ENCODE assay signal across 8 cellular contexts in the genomic region with DNA sequence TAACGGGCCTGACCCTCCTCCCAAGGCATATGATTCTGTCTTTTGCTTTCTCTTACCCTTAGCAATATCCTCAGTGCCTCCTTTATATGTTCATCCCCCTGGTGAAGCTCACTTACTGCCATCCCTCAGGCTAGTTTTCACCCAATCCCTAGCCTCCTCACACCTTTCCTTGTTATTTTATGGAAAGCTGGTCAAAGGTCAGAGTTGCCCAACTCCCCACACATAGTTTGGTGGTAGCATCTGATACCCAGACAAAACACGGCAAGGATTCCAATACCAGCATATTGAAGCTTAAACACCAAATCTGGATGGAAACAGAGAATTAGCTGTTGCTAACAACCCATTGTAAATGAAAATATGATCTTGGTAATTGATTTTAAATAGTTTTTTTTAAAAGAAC.
DNase-seq lines count a peak whose midpoint lies in the region; ATAC-seq and TF ChIP-seq lines count a peak whose summit lies in the region.
"Had no signal": no experiment of that assay in that cellular context is flagged by ENCODE, and none has a peak within 500 bp of the region (broad histone marks: within the 10 kb centered on the region; RNA-seq: fewer than 3 reads in every experiment).

No MANE protein-coding gene starts in this region.

- intact Hi-C loops in MCF 10A (cut with micrococcal nuclease): no loop called here
- intact Hi-C loops in lower lobe of right lung (cut with DNase I): no loop called here

- TF ChIP-seq CTCF in MCF 10A (IDR thresholded peaks at IDR 0.05; ENCODE audit: unreplicated experiment): no peak
- TF ChIP-seq CTCF in lower lobe of right lung (IDR thresholded peaks at IDR 0.05): no peak
- no peak for TF ChIP-seq CTCF in thoracic aorta (IDR thresholded peaks at IDR 0.05)

- H3K9me3 Mint-ChIP-seq in IgD-negative memory B cell (peaks cover 0 to 9% (median 0%) of the 10 kb centered on the region in 3 donors), MCF 10A (ENCODE audit: unreplicated experiment) (no peaks in the 10 kb centered on the region)

- ATAC-seq in lower lobe of right lung: peak in 1 of 2 donors; percentile 24
- peak; percentile 25 for ATAC-seq in thoracic aorta (ENCODE audit: insufficient number of reproducible peaks, low FRiP score, low read depth)

- DNase-seq in MCF 10A (ENCODE audit: unreplicated experiment) (peak; percentile 47), lower lobe of right lung (no peak), thoracic aorta (ENCODE audit: low spot score) (no peak), NCI-H2107 (lab: John Stamatoyannopoulos, UW) (no peak), amygdala (lab: John Stamatoyannopoulos, UW) (no peak), SKM-1 treated with dmso at 0.1 percent for 144 hours (lab: John Stamatoyannopoulos, UW; ENCODE audit: unreplicated experiment) (no peak)
- DNase-seq: T-helper 9 cell had no signal

- H3K27me3 ChIP-seq in lower lobe of right lung (ENCODE audit: low read depth) (no peaks in the 10 kb centered on the region), thoracic aorta (replicated peaks; ENCODE audit: insufficient read depth) (no peaks in the 10 kb centered on the region)

- H3K27me3 Mint-ChIP-seq in IgD-negative memory B cell (no peaks in the 10 kb centered on the region), MCF 10A (ENCODE audit: insufficient read depth, unreplicated experiment) (no peaks in the 10 kb centered on the region)

- TSS peak; percentile 99 for BruUV-seq in MCF 10A (replicated peaks; lab: Mats Ljungman, UMichigan)

- POLR2A ChIA-PET in MCF 10A (lab: Yijun Ruan, JAX): interaction anchor here (0.6 to 1.6 kb wide), 15 partner anchors 10 to 714 kb away, joined by 3 to 10 read pairs (median 3); a partner anchor contains a TSS

- peaks cover 16% of the 10 kb centered on the region for H3K36me3 Mint-ChIP-seq in IgD-negative memory B cell
- H3K36me3 Mint-ChIP-seq in MCF 10A (ENCODE audit: insufficient read depth, unreplicated experiment): no peaks in the 10 kb centered on the region

- H3K9me3 ChIP-seq in lower lobe of right lung (no peaks in the 10 kb centered on the region), thoracic aorta (no peaks in the 10 kb centered on the region)

- H3K36me3 ChIP-seq in lower lobe of right lung (no peaks in the 10 kb centered on the region), thoracic aorta (no peaks in the 10 kb centered on the region)

- H3K4me1 Mint-ChIP-seq in IgD-negative memory B cell (peaks cover 27 to 39% (median 35%) of the 10 kb centered on the region in 3 donors), MCF 10A (ENCODE audit: insufficient read depth, unreplicated experiment) (peaks cover 17% of the 10 kb centered on the region)

- CTCF ChIA-PET in MCF 10A (lab: Yijun Ruan, JAX): interaction anchor here (0.6 to 1.2 kb wide), 3 partner anchors 17 to 86 kb away, joined by 3 to 9 read pairs (median 5); no protein-coding TSS in a partner anchor

- H3K27ac ChIP-seq in lower lobe of right lung (peak overlapping the region; percentile 84), thoracic aorta (peak overlapping the region; percentile 84 to 96)

- H3K4me3 Mint-ChIP-seq in IgD-negative memory B cell (peak overlapping the region in 1 of 4 donors; percentile 27), MCF 10A (ENCODE audit: unreplicated experiment) (peak overlapping the region; percentile 64)

- peak overlapping the region; percentile 25 for H3K4me3 ChIP-seq in lower lobe of right lung
- peak overlapping the region; percentile 55 for H3K4me3 ChIP-seq in thoracic aorta

- H3K4me1 ChIP-seq in lower lobe of right lung: peaks cover 36% of the 10 kb centered on the region
- H3K4me1 ChIP-seq in thoracic aorta (ENCODE audit: control insufficient read depth in 1 of 2, low read depth in 2 of 2): peaks cover 15 to 30% of the 10 kb centered on the region in 2 donors

- H3K27ac Mint-ChIP-seq in IgD-negative memory B cell (peak overlapping the region in 2 of 3 donors; percentile 23 to 53), MCF 10A (ENCODE audit: low read depth, unreplicated experiment) (peak overlapping the region; percentile 90)
